ENCODE assay signal across 18 cellular contexts in genomic region chr18:7017013-7017412, GRCh38.
"Had no signal": no experiment of that assay in that cellular context is flagged by ENCODE, and none has a peak within 500 bp of the region (broad histone marks: within the 10 kb centered on the region; RNA-seq: fewer than 3 reads in every experiment).

No MANE protein-coding gene starts in this region.

- DNase-seq: effector CD4-positive, alpha-beta T cell; endodermal cell; glutamatergic neuron; left colon; left ventricle myocardium superior; naive thymus-derived CD4-positive, alpha-beta T cell; nephron progenitor cell; retina; right lobe of liver; stimulated activated CD4-positive, alpha-beta T cell treated with anti-CD3 and anti-CD28 coated beads, Interleukin-4, amount 100 ng/mL, for 1 hour; stimulated activated CD8-positive, alpha-beta memory T cell treated with anti-CD3 and anti-CD28 coated beads, Interleukin-4, amount 100 ng/mL, for 48 hours; stimulated activated naive CD8-positive, alpha-beta T cell treated with anti-CD3 and anti-CD28 coated beads, Interleukin-15, Interleukin-2, amounts not matched to agents 100 U/mL and 50 U/mL, for 24 hours; thyroid gland had no signal

- H3K4me3 ChIP-seq: coronary artery, gastroesophageal sphincter, lung, prostate gland, right lobe of liver, suprapubic skin, thyroid gland had no signal
